ENCODE assay signal across 9 cellular contexts in genomic region chr11:126284829-126285228, GRCh38. TPM values are rescaled to one million over a fixed set of nuclear protein-coding genes. Genes with fewer than 3 reads are reported as not detected.
DNase-seq lines count a peak whose midpoint lies in the region; ATAC-seq, FAIRE-seq and TF ChIP-seq lines count a peak whose summit lies in the region.
"Had no signal": no experiment of that assay in that cellular context is flagged by ENCODE, and none has a peak within 500 bp of the region (broad histone marks: within the 10 kb centered on the region; RNA-seq: fewer than 3 reads in every experiment).

No MANE protein-coding gene starts in this region.

- intact Hi-C loops in A673 (cut with micrococcal nuclease; ENCODE audit: unreplicated experiment): no loop called here

- H3K4me3 ChIP-seq in A673 (ENCODE audit: low read depth, low read length, poor library complexity, severe bottlenecking): peak overlapping the region; percentile 3
- H3K4me3 ChIP-seq in fibroblast of lung (replicated peaks in 1 of 4; ENCODE audit: control extremely low read depth in 1 of 4, insufficient read depth in 1 of 4, low read depth in 3 of 4, low read length in 4 of 4): no peak overlapping the region
- H3K4me3 ChIP-seq: pancreas had no signal

- peak overlapping the region; percentile 23 for H3K4me2 ChIP-seq in fibroblast of lung (ENCODE audit: extremely low read depth, insufficient read depth, low read length)

- H3K4me1 ChIP-seq in A673 (ENCODE audit: insufficient read depth, low read length, poor library complexity, severe bottlenecking) (peaks cover 8% of the 10 kb centered on the region), fibroblast of lung (ENCODE audit: control insufficient read depth, extremely low read depth, insufficient read depth, low read length) (peaks cover 7% of the 10 kb centered on the region)

- DNase-seq in A673 (ENCODE audit: low spot score): peak; percentile 95
- DNase-seq in GM18507 (ENCODE audit: extremely low spot score, insufficient read length, low read depth): no peak
- peak; percentile 93 for DNase-seq in NCI-H69 (lab: John Stamatoyannopoulos, UW)
- peak; percentile 87 for DNase-seq in activated CD8-positive, alpha-beta memory T cell treated with anti-CD3 and anti-CD28 coated beads, Interleukin-2, amount 50 U/mL, for 4 hours
- DNase-seq in fibroblast of lung (ENCODE audit: low read depth in 2 of 2): peak; percentile 92 to 94
- peak; percentile 83 for DNase-seq in stimulated activated CD4-positive, alpha-beta T cell treated with anti-CD3 and anti-CD28 coated beads, Interleukin-2, amount 100 ng/mL, for 4 hours (ENCODE audit: low read depth)
- no peak for DNase-seq in UCSD-AML1 (lab: John Stamatoyannopoulos, UW; ENCODE audit: unreplicated experiment)

- no peak overlapping the region for H3K9ac ChIP-seq in fibroblast of lung (ENCODE audit: insufficient read depth, low read length)

- no peak for TF ChIP-seq CTCF in A673 (conservative IDR thresholded peaks at IDR 0.05; ENCODE audit: low read depth, low read length)
- TF ChIP-seq CTCF in fibroblast of lung (conservative IDR thresholded peaks at IDR 0.05 in 1 of 2, IDR thresholded peaks at IDR 0.05 in 1 of 2; ENCODE audit: low read depth in 1 of 2, low read length in 2 of 2): no peak

- H3K27ac ChIP-seq in A673 (ENCODE audit: low read depth, low read length, poor library complexity, severe bottlenecking) (no peak overlapping the region), fibroblast of lung (ENCODE audit: insufficient read depth, low read length) (no peak overlapping the region)
- H3K27ac ChIP-seq: pancreas had no signal

- POLR2A ChIA-PET in A673 (lab: Charles Lee; ENCODE audit: low non-redundant PET): no interaction called here

- CTCF ChIA-PET in A673 (lab: Charles Lee): no interaction called here

- H3K36me3 ChIP-seq in A673 (ENCODE audit: insufficient read depth, low read length, poor library complexity, severe bottlenecking) (no peaks in the 10 kb centered on the region), fibroblast of lung (ENCODE audit: control insufficient read depth, insufficient read depth, low read length) (no peaks in the 10 kb centered on the region)
- H3K36me3 ChIP-seq: pancreas had no signal

- peak; percentile 45 for ATAC-seq in HG03135 (IDR thresholded peaks at IDR 0.05; ENCODE audit: unreplicated experiment)

- peak; percentile 76 for FAIRE-seq in GM18507 (lab: Jason Lieb, UNC)
- FAIRE-seq: pancreas had no signal

- H3K9me3 ChIP-seq in A673 (ENCODE audit: low read depth, low read length, poor library complexity, severe bottlenecking): no peaks in the 10 kb centered on the region
- no peaks in the 10 kb centered on the region for H3K9me3 ChIP-seq in fibroblast of lung (ENCODE audit: control insufficient read depth, insufficient read depth, low read depth, low read length)
- H3K9me3 ChIP-seq: pancreas had no signal

- no peaks in the 10 kb centered on the region for H3K27me3 ChIP-seq in A673 (replicated peaks; ENCODE audit: insufficient read depth, low read depth, low read length, poor library complexity)
- no peaks in the 10 kb centered on the region for H3K27me3 ChIP-seq in fibroblast of lung (ENCODE audit: control insufficient read depth, insufficient read depth, low read length)
- H3K27me3 ChIP-seq: pancreas had no signal

- BruUV-seq in A673 (replicated peaks; lab: Mats Ljungman, UMichigan): no TSS peak

- H4K20me1 ChIP-seq in fibroblast of lung (ENCODE audit: control insufficient read depth, extremely low read depth, insufficient read depth, low read length): no peaks in the 10 kb centered on the region

- no peaks in the 10 kb centered on the region for H3K79me2 ChIP-seq in fibroblast of lung (ENCODE audit: control insufficient read depth, insufficient read depth, low read length)

- no peak overlapping the region for H2AFZ ChIP-seq in fibroblast of lung (ENCODE audit: low read length)

RNA-seq across cellular contexts. Expression of gene TIRAP, which starts 1.9 kb away (rescaled TPM):
- total RNA-seq in A673 (2021) (11.3 and 14.5 TPM in 2 replicates), fibroblast of lung (3.3 and 4.8 TPM in 2 replicates)
- 5.1 and 5.4 TPM in 2 replicates for polyA plus RNA-seq in fibroblast of lung
- polyA plus RNA-seq in fibroblast of lung (2012): 5.7 and 7.4 TPM in 2 replicates
- 16.3 and 17.4 TPM in 2 replicates for polyA minus RNA-seq in fibroblast of lung (ENCODE audit: low replicate concordance)

RNA-seq across cellular contexts. Expression of gene FOXRED1, which starts 15.9 kb away (rescaled TPM):
- total RNA-seq in A673 (2021): 72.6 and 76.1 TPM in 2 replicates
- 8.7 and 8.8 TPM in 2 replicates for total RNA-seq in fibroblast of lung
- 8.6 and 20.4 TPM in 2 replicates for polyA plus RNA-seq in fibroblast of lung
- 7.9 and 18.4 TPM in 2 replicates for polyA plus RNA-seq in fibroblast of lung (2012)
- polyA minus RNA-seq in fibroblast of lung (ENCODE audit: low replicate concordance): 18.1 and 35.6 TPM in 2 replicates

RNA-seq across cellular contexts. Expression of gene SRPRA, which starts 16.1 kb away (rescaled TPM):
- 123 and 136 TPM in 2 replicates for total RNA-seq in A673 (2021)
- total RNA-seq in fibroblast of lung: 43.1 and 52.8 TPM in 2 replicates
- 134 and 160 TPM in 2 replicates for polyA plus RNA-seq in fibroblast of lung
- 117 and 129 TPM in 2 replicates for polyA plus RNA-seq in fibroblast of lung (2012)
- polyA minus RNA-seq in fibroblast of lung (ENCODE audit: low replicate concordance): 193 and 214 TPM in 2 replicates

RNA-seq across cellular contexts. Expression of gene DCPS, which starts 19.0 kb away (rescaled TPM):
- 31.2 and 38.4 TPM in 2 replicates for total RNA-seq in A673 (2021)
- total RNA-seq in fibroblast of lung: 9.8 and 13.0 TPM in 2 replicates
- 22.7 and 40.8 TPM in 2 replicates for polyA plus RNA-seq in fibroblast of lung
- 20.1 and 42.9 TPM in 2 replicates for polyA plus RNA-seq in fibroblast of lung (2012)
- polyA minus RNA-seq in fibroblast of lung (ENCODE audit: low replicate concordance): 16.3 and 32.0 TPM in 2 replicates

Comparison
In these comparisons a context has a peak if more than half of its experiments do, and no peak if none do; other contexts are left out.
1. DNase-seq: peak in A673 (single experiment), NCI-H69 (single experiment), activated CD8-positive, alpha-beta memory T cell treated with anti-CD3 and anti-CD28 coated beads, Interleukin-2, amount 50 U/mL, for 4 hours (single experiment), fibroblast of lung (2 of 2) and stimulated activated CD4-positive, alpha-beta T cell treated with anti-CD3 and anti-CD28 coated beads, Interleukin-2, amount 100 ng/mL, for 4 hours (single experiment); none in GM18507 (single experiment) and UCSD-AML1 (single experiment).